In genomic region chr9:92151691-92152393, GRCh38 we compare ENCODE assay signal across 10 cellular contexts. TPM values are rescaled to one million over a fixed set of nuclear protein-coding genes. Genes with fewer than 3 reads are reported as not detected.
DNase-seq lines count a peak whose midpoint lies in the region; ATAC-seq, FAIRE-seq and TF ChIP-seq lines count a peak whose summit lies in the region.
"Had no signal": no experiment of that assay in that cellular context is flagged by ENCODE, and none has a peak within 500 bp of the region (broad histone marks: within the 10 kb centered on the region; RNA-seq: fewer than 3 reads in every experiment).

No MANE protein-coding gene starts in this region.

- no peak for ATAC-seq in sciatic nerve

- H3K27ac Mint-ChIP-seq in immature natural killer cell, result no peak overlapping the region

- H3K9me3 Mint-ChIP-seq in immature natural killer cell, result no peaks in the 10 kb centered on the region

- no peaks in the 10 kb centered on the region for H3K4me1 Mint-ChIP-seq in immature natural killer cell

- FAIRE-seq in HTR-8/SVneo (lab: Jason Lieb, UNC) (no peak), D721Med (lab: Jason Lieb, UNC) (no peak)

- TF ChIP-seq CTCF in VCaP (conservative IDR thresholded peaks at IDR 0.05) (no peak), D721Med (IDR thresholded peaks at IDR 0.05; ENCODE audit: insufficient read depth, missing control alignments) (no peak)

- no peaks in the 10 kb centered on the region for H3K36me3 Mint-ChIP-seq in immature natural killer cell

- H3K27me3 Mint-ChIP-seq in immature natural killer cell (ENCODE audit: low read depth in 3 of 3), result peaks cover 0 to 8% (median 3%) of the 10 kb centered on the region in 3 donors

- peak; percentile 81 for DNase-seq in AG20443 (ENCODE audit: low spot score)
- DNase-seq in HTR-8/SVneo (ENCODE audit: insufficient read length, low spot score), result peak; percentile 26
- peak; percentile 45 for DNase-seq in kidney tubule cell (ENCODE audit: low spot score)
- no peak for DNase-seq in NCI-H82 (lab: John Stamatoyannopoulos, UW)
- no peak for DNase-seq in sciatic nerve (ENCODE audit: low spot score)
- DNase-seq in D721Med (ENCODE audit: insufficient read length, low spot score), result no peak
- no peak for DNase-seq in immature natural killer cell
- DNase-seq: activated CD4-positive, alpha-beta T cell treated with anti-CD3 and anti-CD28 coated beads for 4 hours; lower lobe of right lung had no signal

- no peak overlapping the region for H3K4me3 Mint-ChIP-seq in immature natural killer cell

- intact Hi-C loops in sciatic nerve (cut with DNase I), result no loop called here

- peak overlapping the region; percentile 56 for H3K27ac ChIP-seq in VCaP
- H3K27ac ChIP-seq: lower lobe of right lung had no signal

RNA-seq across cellular contexts. Expression of gene SPTLC1, which starts 36.6 kb away (rescaled TPM):
- 66.4 TPM for total RNA-seq in sciatic nerve
- polyA plus RNA-seq in immature natural killer cell, result 10 to 100 TPM; 33.0 to 51.3 (median 39.5) TPM

Comparison
In these comparisons a context has a peak if more than half of its experiments do, and no peak if none do; other contexts are left out.
1. DNase-seq: peak in AG20443 (single experiment), HTR-8/SVneo (single experiment) and kidney tubule cell (single experiment); none in NCI-H82 (single experiment), sciatic nerve (single experiment), D721Med (single experiment) and immature natural killer cell (0 of 3).